18 cellular contexts compared by ENCODE assay signal in genomic region chr1:18703041-18703621, GRCh38.
A peak's percentile ranks its signal among the peaks of the same experiment; 100 is the strongest.
DNase-seq lines count a peak whose midpoint lies in the region; ATAC-seq and TF ChIP-seq lines count a peak whose summit lies in the region.
"Had no signal": no experiment of that assay in that cellular context is flagged by ENCODE, and none has a peak within 500 bp of the region (broad histone marks: within the 10 kb centered on the region; RNA-seq: fewer than 3 reads in every experiment).

No MANE protein-coding gene starts in this region.

- WGBS in HUES64 = 49% methylated on average over 21 of the region's 21 CpGs
- WGBS in ectodermal cell, 2 experiments = 58 to 66% methylated on average over 21 of the region's 21 CpGs
- 33% methylated on average over 2 of the region's 21 CpGs for WGBS in right lobe of liver (ENCODE audit: insufficient coverage, low coverage, low lambda C conversion rate, missing lambda C conversion rate)
- 36% methylated on average over 21 of the region's 21 CpGs for WGBS in right cardiac atrium

- H3K4me2 ChIP-seq in BLaER1 (peak overlapping the region; percentile 21), MM.1S (ENCODE audit: low read depth, low read length) (no peak overlapping the region)

- H3K36me3 Mint-ChIP-seq in activated CD4-positive, alpha-beta T cell treated with anti-CD3 and anti-CD28 coated beads, Interleukin-2, amount 10 ng/mL, durations not matched to agents 24 days and 14 days (ENCODE audit: low read depth) = no peaks in the 10 kb centered on the region
- H3K36me3 Mint-ChIP-seq: activated CD8-positive, alpha-beta memory T cell treated with anti-CD3 and anti-CD28 coated beads, Interleukin-2, amount 10 ng/mL, durations not matched to agents 7 days and 5 days; activated naive CD4-positive, alpha-beta T cell treated with anti-CD3 and anti-CD28 coated beads, Interleukin-2, amount 50 U/mL, for 72 hours; immature natural killer cell had no signal

- H3K4me1 ChIP-seq in BLaER1 (peaks cover 23% of the 10 kb centered on the region), HUES64 (ENCODE audit: insufficient read depth, low read length) (no peaks in the 10 kb centered on the region), ectodermal cell (ENCODE audit: control insufficient read depth, insufficient read depth, low read length) (no peaks in the 10 kb centered on the region), right lobe of liver (no peaks in the 10 kb centered on the region), MM.1S (ENCODE audit: low read length) (no peaks in the 10 kb centered on the region), right cardiac atrium (ENCODE audit: control insufficient read depth, insufficient read depth, low read length) (no peaks in the 10 kb centered on the region)
- H3K4me1 ChIP-seq: right atrium auricular region had no signal

- TF ChIP-seq POLR2A in right lobe of liver (IDR thresholded peaks at IDR 0.05) = no peak

- H3K9me2 ChIP-seq in MM.1S (replicated peaks; ENCODE audit: insufficient read depth, low read length) = no peaks in the 10 kb centered on the region

- no peak overlapping the region for H2AFZ ChIP-seq in MM.1S (ENCODE audit: low read length)

- H3K4me3 Mint-ChIP-seq in activated CD4-positive, alpha-beta T cell treated with anti-CD3 and anti-CD28 coated beads, Interleukin-2, amount 10 ng/mL, durations not matched to agents 24 days and 14 days = no peak overlapping the region
- H3K4me3 Mint-ChIP-seq: activated CD8-positive, alpha-beta memory T cell treated with anti-CD3 and anti-CD28 coated beads, Interleukin-2, amount 10 ng/mL, durations not matched to agents 7 days and 5 days; B cell; central memory CD8-positive, alpha-beta T cell; immature natural killer cell; stimulated activated naive CD8-positive, alpha-beta T cell treated with anti-CD3 and anti-CD28 coated beads, Interleukin-15, Interleukin-2, amounts not matched to agents 100 ng/mL and 50 ng/mL, for 24 hours had no signal

- H3K27me3 ChIP-seq in BLaER1 (peaks cover 23% of the 10 kb centered on the region), HUES64 (ENCODE audit: insufficient read depth, low read length) (peaks cover 16% of the 10 kb centered on the region), ectodermal cell (ENCODE audit: control insufficient read depth, insufficient read depth, low read length, poor library complexity, severe bottlenecking) (peaks cover 10% of the 10 kb centered on the region), right lobe of liver (no peaks in the 10 kb centered on the region), MM.1S (replicated peaks; ENCODE audit: insufficient read depth, low read length) (peaks cover 91% of the 10 kb centered on the region), right cardiac atrium (ENCODE audit: control insufficient read depth, insufficient read depth) (no peaks in the 10 kb centered on the region)

- H3K9me3 ChIP-seq in BLaER1 = no peaks in the 10 kb centered on the region
- no peaks in the 10 kb centered on the region for H3K9me3 ChIP-seq in HUES64 (ENCODE audit: insufficient read depth, low read depth, low read length)
- H3K9me3 ChIP-seq in ectodermal cell (ENCODE audit: control insufficient read depth, low read length) = no peaks in the 10 kb centered on the region
- no peaks in the 10 kb centered on the region for H3K9me3 ChIP-seq in right lobe of liver
- no peaks in the 10 kb centered on the region for H3K9me3 ChIP-seq in MM.1S (replicated peaks; ENCODE audit: insufficient read depth, low read length)
- H3K9me3 ChIP-seq in right cardiac atrium (ENCODE audit: control insufficient read depth, low read length) = no peaks in the 10 kb centered on the region
- H3K9me3 ChIP-seq: right atrium auricular region had no signal

- H3K27ac ChIP-seq in BLaER1 (no peak overlapping the region), HUES64 (ENCODE audit: low read depth, low read length) (no peak overlapping the region), ectodermal cell (ENCODE audit: insufficient read depth, low read depth, low read length, poor library complexity, severe bottlenecking) (no peak overlapping the region), right lobe of liver (no peak overlapping the region), MM.1S (ENCODE audit: low read length) (no peak overlapping the region), right cardiac atrium (ENCODE audit: low read length) (no peak overlapping the region)
- H3K27ac ChIP-seq: right atrium auricular region had no signal

- H3F3A ChIP-seq in MM.1S (ENCODE audit: insufficient read depth, low read length) = no peaks in the 10 kb centered on the region

- peaks cover 2% of the 10 kb centered on the region for H3K4me1 Mint-ChIP-seq in activated CD4-positive, alpha-beta T cell treated with anti-CD3 and anti-CD28 coated beads, Interleukin-2, amount 10 ng/mL, durations not matched to agents 24 days and 14 days
- H3K4me1 Mint-ChIP-seq: B cell; central memory CD8-positive, alpha-beta T cell; immature natural killer cell had no signal

- DNase-seq in right lobe of liver (peak in 1 of 3 donors; percentile 26), MM.1S (no peak), COLO668 (lab: John Stamatoyannopoulos, UW; ENCODE audit: unreplicated experiment) (no peak), right cardiac atrium (no peak)
- DNase-seq in activated CD4-positive, alpha-beta T cell treated with anti-CD3 and anti-CD28 coated beads, Interleukin-2, amount 10 ng/mL, durations not matched to agents 24 days and 14 days = no peak
- DNase-seq: activated CD8-positive, alpha-beta memory T cell treated with anti-CD3 and anti-CD28 coated beads, Interleukin-2, amount 10 ng/mL, durations not matched to agents 7 days and 5 days; immature natural killer cell; NCI-H1105; NCI-H510A treated with DMSO at 0.1 percent for 48 hours; SIG-M5 had no signal

- peaks cover 9% of the 10 kb centered on the region for H3K27me3 Mint-ChIP-seq in activated CD4-positive, alpha-beta T cell treated with anti-CD3 and anti-CD28 coated beads, Interleukin-2, amount 10 ng/mL, durations not matched to agents 24 days and 14 days

- H3K27ac Mint-ChIP-seq in activated CD4-positive, alpha-beta T cell treated with anti-CD3 and anti-CD28 coated beads, Interleukin-2, amount 10 ng/mL, durations not matched to agents 24 days and 14 days = no peak overlapping the region
- H3K27ac Mint-ChIP-seq: activated CD8-positive, alpha-beta memory T cell treated with anti-CD3 and anti-CD28 coated beads, Interleukin-2, amount 10 ng/mL, durations not matched to agents 7 days and 5 days; activated naive CD4-positive, alpha-beta T cell treated with anti-CD3 and anti-CD28 coated beads, Interleukin-2, amount 50 U/mL, for 72 hours; B cell; immature natural killer cell; stimulated activated naive CD8-positive, alpha-beta T cell treated with anti-CD3 and anti-CD28 coated beads, Interleukin-15, Interleukin-2, amounts not matched to agents 100 ng/mL and 50 ng/mL, for 24 hours had no signal

- no peaks in the 10 kb centered on the region for H3K36me3 ChIP-seq in BLaER1
- no peaks in the 10 kb centered on the region for H3K36me3 ChIP-seq in HUES64 (ENCODE audit: insufficient read depth, low read length)
- no peaks in the 10 kb centered on the region for H3K36me3 ChIP-seq in ectodermal cell (ENCODE audit: control insufficient read depth, insufficient read depth, low read length)
- H3K36me3 ChIP-seq in right lobe of liver = no peaks in the 10 kb centered on the region
- H3K36me3 ChIP-seq in MM.1S (replicated peaks; ENCODE audit: insufficient read depth, low read length) = no peaks in the 10 kb centered on the region
- H3K36me3 ChIP-seq: right atrium auricular region had no signal

- no peaks in the 10 kb centered on the region; the same call in 1 of the 2 replicates for H4K20me1 ChIP-seq in BLaER1
- no peaks in the 10 kb centered on the region for H4K20me1 ChIP-seq in MM.1S (ENCODE audit: insufficient read depth, low read length)

- H3K9me3 Mint-ChIP-seq in activated CD4-positive, alpha-beta T cell treated with anti-CD3 and anti-CD28 coated beads, Interleukin-2, amount 10 ng/mL, durations not matched to agents 24 days and 14 days = no peaks in the 10 kb centered on the region
- H3K9me3 Mint-ChIP-seq: activated naive CD4-positive, alpha-beta T cell treated with anti-CD3 and anti-CD28 coated beads, Interleukin-2, amount 50 U/mL, for 72 hours; central memory CD8-positive, alpha-beta T cell; immature natural killer cell; stimulated activated naive CD8-positive, alpha-beta T cell treated with anti-CD3 and anti-CD28 coated beads, Interleukin-15, Interleukin-2, amounts not matched to agents 100 ng/mL and 50 ng/mL, for 24 hours had no signal

- TF ChIP-seq CTCF in right lobe of liver (IDR thresholded peaks at IDR 0.05) = no peak
- no peak for TF ChIP-seq CTCF in MM.1S (IDR thresholded peaks at IDR 0.05; ENCODE audit: low read length)

- peak; percentile 28 to 72 (median 58) for ATAC-seq in right lobe of liver
- no peak for ATAC-seq in right cardiac atrium
- ATAC-seq: activated CD8-positive, alpha-beta memory T cell treated with anti-CD3 and anti-CD28 coated beads, Interleukin-2, amount 10 ng/mL, durations not matched to agents 7 days and 5 days; activated naive CD4-positive, alpha-beta T cell treated with anti-CD3 and anti-CD28 coated beads, Interleukin-2, amount 50 U/mL, for 72 hours had no signal

- no peaks in the 10 kb centered on the region for H3K79me2 ChIP-seq in MM.1S (ENCODE audit: low read length)

- intact Hi-C loops in right lobe of liver (cut with DNase I) = no loop called here
- intact Hi-C loops in activated CD4-positive, alpha-beta T cell treated with anti-CD3 and anti-CD28 coated beads, Interleukin-2, amount 10 ng/mL, durations not matched to agents 24 days and 14 days (cut with micrococcal nuclease) = no loop called here
- intact Hi-C loops in right cardiac atrium (cut with DNase I) = no loop called here

- no peak overlapping the region for H3K9ac ChIP-seq in BLaER1
- H3K9ac ChIP-seq in HUES64 (ENCODE audit: low read depth, low read length) = no peak overlapping the region
- no peak overlapping the region for H3K9ac ChIP-seq in MM.1S (ENCODE audit: low read length)

- H3K4me3 ChIP-seq in BLaER1 = no peak overlapping the region
- H3K4me3 ChIP-seq in HUES64 (ENCODE audit: low read length) = peak overlapping the region; percentile 36
- peak overlapping the region; percentile 3 for H3K4me3 ChIP-seq in ectodermal cell (ENCODE audit: insufficient read depth, low read depth, low read length)
- no peak overlapping the region for H3K4me3 ChIP-seq in right lobe of liver
- H3K4me3 ChIP-seq in MM.1S (ENCODE audit: low read length) = no peak overlapping the region
- no peak overlapping the region for H3K4me3 ChIP-seq in right cardiac atrium (ENCODE audit: low read length)
- H3K4me3 ChIP-seq: right atrium auricular region had no signal

Comparison
In these comparisons a context has a peak if more than half of its experiments do, and no peak if none do; other contexts are left out.
1. H3K4me3 ChIP-seq: peak in HUES64 (single experiment) and ectodermal cell (single experiment); none in BLaER1 (single experiment), right lobe of liver (0 of 3), MM.1S (single experiment) and right cardiac atrium (single experiment).
2. ATAC-seq: peak in right lobe of liver (4 of 4); none in right cardiac atrium (0 of 2).